Comparison of ENCODE assay signal across 24 cellular contexts in genomic region chr9:117750401-117750800, GRCh38. TPM values are rescaled to one million over a fixed set of nuclear protein-coding genes. Genes with fewer than 3 reads are reported as not detected.
"Had no signal": no experiment of that assay in that cellular context is flagged by ENCODE, and none has a peak within 500 bp of the region (broad histone marks: within the 10 kb centered on the region; RNA-seq: fewer than 3 reads in every experiment).

No MANE protein-coding gene starts in this region.

- H3K9me3 Mint-ChIP-seq: IgD-negative memory B cell had no signal

- H3K36me3 ChIP-seq: SJSA1 had no signal

- FAIRE-seq: HTR-8/SVneo, K562, RCC 7860 had no signal

- H3K4me3 Mint-ChIP-seq: IgD-negative memory B cell had no signal

- H3K36me3 Mint-ChIP-seq: IgD-negative memory B cell had no signal

- H3K27ac Mint-ChIP-seq: IgD-negative memory B cell had no signal

- H3K27me3 ChIP-seq: SJSA1 had no signal

- H3K9me3 ChIP-seq: SJSA1 had no signal

- DNase-seq: MV-4-11, NCI-H1048, NCI-H1105, NCI-H1417, NCI-H1436 treated with DMSO at 0.1 percent for 48 hours, NCI-H1694, NCI-H187 treated with DMSO at 0.1 percent for 48 hours, NCI-H2029 treated with DMSO at 0.1 percent for 48 hours, NCI-H2171 treated with DMSO at 0.1 percent for 48 hours, NCI-H345, NCI-H524, NCI-H526 treated with DMSO at 0.1 percent for 48 hours, NCI-H774, Right ventricle myocardium superior, RPMI8226, SIG-M5 had no signal

- H3K4me3 ChIP-seq: K562, SJSA1, SK-N-MC had no signal

- ATAC-seq: K562 had no signal

- H3K27ac ChIP-seq: HL-60, SJSA1, SK-N-MC had no signal

RNA-seq across cellular contexts. Expression of gene TLR4, which starts 46.2 kb away (rescaled TPM):
- total RNA-seq: MCF 10A had no signal
- polyA plus RNA-seq: K562 had no signal
